Comparison of ENCODE assay signal across 1 cellular context in genomic region chr1:3789421-3790300, GRCh38.
TF ChIP-seq lines count a peak whose summit lies in the region.

No MANE protein-coding gene starts in this region.

TF ChIP-seq in HepG2, 621 proteins besides CTCF, POLR2A, EP300 and RAD21:
- TF ChIP-seq REL (CRISPR knock-in tag; conservative IDR thresholded peaks at IDR 0.05) (no peak), POLR2G (IDR thresholded peaks at IDR 0.05; ENCODE audit: low read depth, low read length) (0 out of 2 replicates have a peak, but pooled peaks have one; percentile 16), AGO2 (optimal IDR thresholded peaks at IDR 0.05; ENCODE audit: low read depth, low read length) (peak; percentile 44)
